In genomic region chrX:54754854-54755253, GRCh38 we compare ENCODE assay signal across 25 cellular contexts. TPM values are rescaled to one million over a fixed set of nuclear protein-coding genes. Genes with fewer than 3 reads are reported as not detected.
"Had no signal": no experiment of that assay in that cellular context is flagged by ENCODE, and none has a peak within 500 bp of the region (broad histone marks: within the 10 kb centered on the region; RNA-seq: fewer than 3 reads in every experiment).

No MANE protein-coding gene starts in this region.

- H3K27me3 Mint-ChIP-seq: IgD-negative memory B cell had no signal

- H3K9me3 ChIP-seq: SK-N-SH had no signal

- FAIRE-seq: K562, RCC 7860 had no signal

- H3K4me3 ChIP-seq: K562 had no signal

- H3K9ac ChIP-seq: KMS-11, SK-N-SH had no signal

- H3K4me1 Mint-ChIP-seq: IgD-negative memory B cell, T-cell had no signal

- ATAC-seq: K562, T-cell had no signal

- H3K4me3 Mint-ChIP-seq: IgD-negative memory B cell, T-cell had no signal

- H3K36me3 Mint-ChIP-seq: IgD-negative memory B cell, T-cell had no signal

- H3K9me3 Mint-ChIP-seq: IgD-negative memory B cell, T-cell had no signal

- DNase-seq: Kasumi-1, MM.1S, NCI-H1092 treated with DMSO at 0.1 percent for 48 hours, NCI-H1436, NCI-H187, NCI-H2029, NCI-H2081 treated with DMSO at 0.1 percent for 48 hours, NCI-H2171, NCI-H226, NCI-H446, NCI-H510A, NCI-H524 treated with DMSO at 0.1 percent for 48 hours, NCI-H69, NCI-H774, Right ventricle myocardium superior, RPMI8226, SIG-M5, SK-N-SH, SW 1271, T-cell had no signal

- H3K4me2 ChIP-seq: KMS-11, SK-N-SH had no signal

- H3K27ac Mint-ChIP-seq: IgD-negative memory B cell, T-cell had no signal

- H3K27ac ChIP-seq: KMS-11 had no signal

RNA-seq across cellular contexts. Expression of gene ITIH6, which starts 43.2 kb away (rescaled TPM):
- total RNA-seq: K562, M059J, Right ventricle myocardium superior, T-cell had no signal
- polyA plus RNA-seq: IgD-negative memory B cell, SK-N-SH had no signal
